1 cellular context compared by ENCODE assay signal in the genomic region with DNA sequence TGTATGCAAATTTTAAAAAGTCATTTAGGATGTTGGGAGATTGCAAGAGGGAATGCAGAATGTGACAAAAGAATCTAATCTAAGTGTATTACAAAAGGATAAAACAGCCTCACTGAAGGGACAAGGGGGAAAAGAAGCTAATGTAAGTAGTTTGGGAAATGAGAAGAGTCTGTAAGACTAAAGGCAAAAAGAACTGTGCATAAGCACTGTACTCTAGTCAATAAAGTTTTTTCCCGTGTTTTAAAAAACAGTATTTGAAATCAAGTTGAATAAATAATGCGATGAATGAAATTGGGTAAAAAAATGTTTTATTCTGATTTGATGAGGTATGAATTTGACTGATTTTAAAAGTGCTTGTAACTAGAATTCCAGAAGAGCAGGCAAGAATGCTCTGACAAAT.
TF ChIP-seq lines count a peak whose summit lies in the region.

No MANE protein-coding gene starts in this region.

TF ChIP-seq in K562, 482 proteins besides CTCF, POLR2A, EP300 and RAD21 (continued from another document):
- TF ChIP-seq, protein P1, sequence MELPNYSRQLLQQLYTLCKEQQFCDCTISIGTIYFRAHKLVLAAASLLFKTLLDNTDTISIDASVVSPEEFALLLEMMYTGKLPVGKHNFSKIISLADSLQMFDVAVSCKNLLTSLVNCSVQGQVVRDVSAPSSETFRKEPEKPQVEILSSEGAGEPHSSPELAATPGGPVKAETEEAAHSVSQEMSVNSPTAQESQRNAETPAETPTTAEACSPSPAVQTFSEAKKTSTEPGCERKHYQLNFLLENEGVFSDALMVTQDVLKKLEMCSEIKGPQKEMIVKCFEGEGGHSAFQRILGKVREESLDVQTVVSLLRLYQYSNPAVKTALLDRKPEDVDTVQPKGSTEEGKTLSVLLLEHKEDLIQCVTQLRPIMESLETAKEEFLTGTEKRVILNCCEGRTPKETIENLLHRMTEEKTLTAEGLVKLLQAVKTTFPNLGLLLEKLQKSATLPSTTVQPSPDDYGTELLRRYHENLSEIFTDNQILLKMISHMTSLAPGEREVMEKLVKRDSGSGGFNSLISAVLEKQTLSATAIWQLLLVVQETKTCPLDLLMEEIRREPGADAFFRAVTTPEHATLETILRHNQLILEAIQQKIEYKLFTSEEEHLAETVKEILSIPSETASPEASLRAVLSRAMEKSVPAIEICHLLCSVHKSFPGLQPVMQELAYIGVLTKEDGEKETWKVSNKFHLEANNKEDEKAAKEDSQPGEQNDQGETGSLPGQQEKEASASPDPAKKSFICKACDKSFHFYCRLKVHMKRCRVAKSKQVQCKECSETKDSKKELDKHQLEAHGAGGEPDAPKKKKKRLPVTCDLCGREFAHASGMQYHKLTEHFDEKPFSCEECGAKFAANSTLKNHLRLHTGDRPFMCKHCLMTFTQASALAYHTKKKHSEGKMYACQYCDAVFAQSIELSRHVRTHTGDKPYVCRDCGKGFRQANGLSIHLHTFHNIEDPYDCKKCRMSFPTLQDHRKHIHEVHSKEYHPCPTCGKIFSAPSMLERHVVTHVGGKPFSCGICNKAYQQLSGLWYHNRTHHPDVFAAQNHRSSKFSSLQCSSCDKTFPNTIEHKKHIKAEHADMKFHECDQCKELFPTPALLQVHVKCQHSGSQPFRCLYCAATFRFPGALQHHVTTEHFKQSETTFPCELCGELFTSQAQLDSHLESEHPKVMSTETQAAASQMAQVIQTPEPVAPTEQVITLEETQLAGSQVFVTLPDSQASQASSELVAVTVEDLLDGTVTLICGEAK (IDR thresholded peaks at IDR 0.05), result peak; percentile 93
- TF ChIP-seq, protein P1 (CRISPR knock-in tag; IDR thresholded peaks at IDR 0.05), result peak; percentile 85
- no peak for TF ChIP-seq TOE1 (IDR thresholded peaks at IDR 0.05; ENCODE audit: borderline replicate concordance)
- TF ChIP-seq TOE1 (CRISPR knock-in tag; IDR thresholded peaks at IDR 0.05; ENCODE audit: borderline replicate concordance, low read depth), result no peak
